ENCODE assay signal across 1 cellular context in the genomic region with DNA sequence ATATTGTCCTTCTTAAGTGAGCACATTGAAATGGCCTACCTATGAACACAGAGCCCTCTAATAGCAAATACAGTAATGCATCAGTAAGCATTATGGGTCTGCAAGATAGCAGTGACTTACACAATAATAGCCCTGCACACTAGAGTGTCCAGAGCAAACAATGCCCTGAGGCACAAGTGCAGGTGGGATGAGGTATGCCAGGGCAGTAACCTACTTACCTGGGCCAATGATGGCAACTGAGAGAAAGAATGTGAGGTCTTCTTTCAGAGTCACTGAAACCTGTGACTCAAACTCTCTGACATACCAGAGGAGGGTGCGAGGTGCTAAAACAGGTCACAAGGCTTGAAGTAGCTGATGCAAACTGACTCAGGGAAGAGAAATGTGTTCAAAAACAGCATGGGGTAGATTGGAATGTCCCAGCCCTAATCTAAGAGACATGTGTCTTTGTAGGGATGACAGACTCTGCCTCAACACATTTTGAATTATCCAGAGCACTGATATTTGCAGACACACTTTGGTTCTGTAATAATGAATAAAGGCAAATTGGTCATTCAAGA.
TF ChIP-seq lines count a peak whose summit lies in the region.

No MANE protein-coding gene starts in this region.

TF ChIP-seq in K562, 482 proteins besides CTCF, POLR2A, EP300 and RAD21 (continued from another document and continues in another):
- TF ChIP-seq, protein P1, sequence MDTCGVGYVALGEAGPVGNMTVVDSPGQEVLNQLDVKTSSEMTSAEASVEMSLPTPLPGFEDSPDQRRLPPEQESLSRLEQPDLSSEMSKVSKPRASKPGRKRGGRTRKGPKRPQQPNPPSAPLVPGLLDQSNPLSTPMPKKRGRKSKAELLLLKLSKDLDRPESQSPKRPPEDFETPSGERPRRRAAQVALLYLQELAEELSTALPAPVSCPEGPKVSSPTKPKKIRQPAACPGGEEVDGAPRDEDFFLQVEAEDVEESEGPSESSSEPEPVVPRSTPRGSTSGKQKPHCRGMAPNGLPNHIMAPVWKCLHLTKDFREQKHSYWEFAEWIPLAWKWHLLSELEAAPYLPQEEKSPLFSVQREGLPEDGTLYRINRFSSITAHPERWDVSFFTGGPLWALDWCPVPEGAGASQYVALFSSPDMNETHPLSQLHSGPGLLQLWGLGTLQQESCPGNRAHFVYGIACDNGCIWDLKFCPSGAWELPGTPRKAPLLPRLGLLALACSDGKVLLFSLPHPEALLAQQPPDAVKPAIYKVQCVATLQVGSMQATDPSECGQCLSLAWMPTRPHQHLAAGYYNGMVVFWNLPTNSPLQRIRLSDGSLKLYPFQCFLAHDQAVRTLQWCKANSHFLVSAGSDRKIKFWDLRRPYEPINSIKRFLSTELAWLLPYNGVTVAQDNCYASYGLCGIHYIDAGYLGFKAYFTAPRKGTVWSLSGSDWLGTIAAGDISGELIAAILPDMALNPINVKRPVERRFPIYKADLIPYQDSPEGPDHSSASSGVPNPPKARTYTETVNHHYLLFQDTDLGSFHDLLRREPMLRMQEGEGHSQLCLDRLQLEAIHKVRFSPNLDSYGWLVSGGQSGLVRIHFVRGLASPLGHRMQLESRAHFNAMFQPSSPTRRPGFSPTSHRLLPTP (IDR thresholded peaks at IDR 0.05; ENCODE audit: borderline replicate concordance, extremely low read depth, insufficient read length) = no peak
- no peak for TF ChIP-seq POLR2AphosphoS2 (IDR thresholded peaks at IDR 0.05; ENCODE audit: low read length)
- TF ChIP-seq HDAC6 (IDR thresholded peaks at IDR 0.05; ENCODE audit: low read depth, low read length) = no peak
- no peak for TF ChIP-seq PRMT5 (CRISPR knock-in tag; IDR thresholded peaks at IDR 0.05)
- no peak for TF ChIP-seq TAF9B (IDR thresholded peaks at IDR 0.05; ENCODE audit: partially characterized antibody)
- TF ChIP-seq, protein P2, sequence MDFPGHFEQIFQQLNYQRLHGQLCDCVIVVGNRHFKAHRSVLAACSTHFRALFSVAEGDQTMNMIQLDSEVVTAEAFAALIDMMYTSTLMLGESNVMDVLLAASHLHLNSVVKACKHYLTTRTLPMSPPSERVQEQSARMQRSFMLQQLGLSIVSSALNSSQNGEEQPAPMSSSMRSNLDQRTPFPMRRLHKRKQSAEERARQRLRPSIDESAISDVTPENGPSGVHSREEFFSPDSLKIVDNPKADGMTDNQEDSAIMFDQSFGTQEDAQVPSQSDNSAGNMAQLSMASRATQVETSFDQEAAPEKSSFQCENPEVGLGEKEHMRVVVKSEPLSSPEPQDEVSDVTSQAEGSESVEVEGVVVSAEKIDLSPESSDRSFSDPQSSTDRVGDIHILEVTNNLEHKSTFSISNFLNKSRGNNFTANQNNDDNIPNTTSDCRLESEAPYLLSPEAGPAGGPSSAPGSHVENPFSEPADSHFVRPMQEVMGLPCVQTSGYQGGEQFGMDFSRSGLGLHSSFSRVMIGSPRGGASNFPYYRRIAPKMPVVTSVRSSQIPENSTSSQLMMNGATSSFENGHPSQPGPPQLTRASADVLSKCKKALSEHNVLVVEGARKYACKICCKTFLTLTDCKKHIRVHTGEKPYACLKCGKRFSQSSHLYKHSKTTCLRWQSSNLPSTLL (IDR thresholded peaks at IDR 0.05) = no peak
- TF ChIP-seq, protein P3, sequence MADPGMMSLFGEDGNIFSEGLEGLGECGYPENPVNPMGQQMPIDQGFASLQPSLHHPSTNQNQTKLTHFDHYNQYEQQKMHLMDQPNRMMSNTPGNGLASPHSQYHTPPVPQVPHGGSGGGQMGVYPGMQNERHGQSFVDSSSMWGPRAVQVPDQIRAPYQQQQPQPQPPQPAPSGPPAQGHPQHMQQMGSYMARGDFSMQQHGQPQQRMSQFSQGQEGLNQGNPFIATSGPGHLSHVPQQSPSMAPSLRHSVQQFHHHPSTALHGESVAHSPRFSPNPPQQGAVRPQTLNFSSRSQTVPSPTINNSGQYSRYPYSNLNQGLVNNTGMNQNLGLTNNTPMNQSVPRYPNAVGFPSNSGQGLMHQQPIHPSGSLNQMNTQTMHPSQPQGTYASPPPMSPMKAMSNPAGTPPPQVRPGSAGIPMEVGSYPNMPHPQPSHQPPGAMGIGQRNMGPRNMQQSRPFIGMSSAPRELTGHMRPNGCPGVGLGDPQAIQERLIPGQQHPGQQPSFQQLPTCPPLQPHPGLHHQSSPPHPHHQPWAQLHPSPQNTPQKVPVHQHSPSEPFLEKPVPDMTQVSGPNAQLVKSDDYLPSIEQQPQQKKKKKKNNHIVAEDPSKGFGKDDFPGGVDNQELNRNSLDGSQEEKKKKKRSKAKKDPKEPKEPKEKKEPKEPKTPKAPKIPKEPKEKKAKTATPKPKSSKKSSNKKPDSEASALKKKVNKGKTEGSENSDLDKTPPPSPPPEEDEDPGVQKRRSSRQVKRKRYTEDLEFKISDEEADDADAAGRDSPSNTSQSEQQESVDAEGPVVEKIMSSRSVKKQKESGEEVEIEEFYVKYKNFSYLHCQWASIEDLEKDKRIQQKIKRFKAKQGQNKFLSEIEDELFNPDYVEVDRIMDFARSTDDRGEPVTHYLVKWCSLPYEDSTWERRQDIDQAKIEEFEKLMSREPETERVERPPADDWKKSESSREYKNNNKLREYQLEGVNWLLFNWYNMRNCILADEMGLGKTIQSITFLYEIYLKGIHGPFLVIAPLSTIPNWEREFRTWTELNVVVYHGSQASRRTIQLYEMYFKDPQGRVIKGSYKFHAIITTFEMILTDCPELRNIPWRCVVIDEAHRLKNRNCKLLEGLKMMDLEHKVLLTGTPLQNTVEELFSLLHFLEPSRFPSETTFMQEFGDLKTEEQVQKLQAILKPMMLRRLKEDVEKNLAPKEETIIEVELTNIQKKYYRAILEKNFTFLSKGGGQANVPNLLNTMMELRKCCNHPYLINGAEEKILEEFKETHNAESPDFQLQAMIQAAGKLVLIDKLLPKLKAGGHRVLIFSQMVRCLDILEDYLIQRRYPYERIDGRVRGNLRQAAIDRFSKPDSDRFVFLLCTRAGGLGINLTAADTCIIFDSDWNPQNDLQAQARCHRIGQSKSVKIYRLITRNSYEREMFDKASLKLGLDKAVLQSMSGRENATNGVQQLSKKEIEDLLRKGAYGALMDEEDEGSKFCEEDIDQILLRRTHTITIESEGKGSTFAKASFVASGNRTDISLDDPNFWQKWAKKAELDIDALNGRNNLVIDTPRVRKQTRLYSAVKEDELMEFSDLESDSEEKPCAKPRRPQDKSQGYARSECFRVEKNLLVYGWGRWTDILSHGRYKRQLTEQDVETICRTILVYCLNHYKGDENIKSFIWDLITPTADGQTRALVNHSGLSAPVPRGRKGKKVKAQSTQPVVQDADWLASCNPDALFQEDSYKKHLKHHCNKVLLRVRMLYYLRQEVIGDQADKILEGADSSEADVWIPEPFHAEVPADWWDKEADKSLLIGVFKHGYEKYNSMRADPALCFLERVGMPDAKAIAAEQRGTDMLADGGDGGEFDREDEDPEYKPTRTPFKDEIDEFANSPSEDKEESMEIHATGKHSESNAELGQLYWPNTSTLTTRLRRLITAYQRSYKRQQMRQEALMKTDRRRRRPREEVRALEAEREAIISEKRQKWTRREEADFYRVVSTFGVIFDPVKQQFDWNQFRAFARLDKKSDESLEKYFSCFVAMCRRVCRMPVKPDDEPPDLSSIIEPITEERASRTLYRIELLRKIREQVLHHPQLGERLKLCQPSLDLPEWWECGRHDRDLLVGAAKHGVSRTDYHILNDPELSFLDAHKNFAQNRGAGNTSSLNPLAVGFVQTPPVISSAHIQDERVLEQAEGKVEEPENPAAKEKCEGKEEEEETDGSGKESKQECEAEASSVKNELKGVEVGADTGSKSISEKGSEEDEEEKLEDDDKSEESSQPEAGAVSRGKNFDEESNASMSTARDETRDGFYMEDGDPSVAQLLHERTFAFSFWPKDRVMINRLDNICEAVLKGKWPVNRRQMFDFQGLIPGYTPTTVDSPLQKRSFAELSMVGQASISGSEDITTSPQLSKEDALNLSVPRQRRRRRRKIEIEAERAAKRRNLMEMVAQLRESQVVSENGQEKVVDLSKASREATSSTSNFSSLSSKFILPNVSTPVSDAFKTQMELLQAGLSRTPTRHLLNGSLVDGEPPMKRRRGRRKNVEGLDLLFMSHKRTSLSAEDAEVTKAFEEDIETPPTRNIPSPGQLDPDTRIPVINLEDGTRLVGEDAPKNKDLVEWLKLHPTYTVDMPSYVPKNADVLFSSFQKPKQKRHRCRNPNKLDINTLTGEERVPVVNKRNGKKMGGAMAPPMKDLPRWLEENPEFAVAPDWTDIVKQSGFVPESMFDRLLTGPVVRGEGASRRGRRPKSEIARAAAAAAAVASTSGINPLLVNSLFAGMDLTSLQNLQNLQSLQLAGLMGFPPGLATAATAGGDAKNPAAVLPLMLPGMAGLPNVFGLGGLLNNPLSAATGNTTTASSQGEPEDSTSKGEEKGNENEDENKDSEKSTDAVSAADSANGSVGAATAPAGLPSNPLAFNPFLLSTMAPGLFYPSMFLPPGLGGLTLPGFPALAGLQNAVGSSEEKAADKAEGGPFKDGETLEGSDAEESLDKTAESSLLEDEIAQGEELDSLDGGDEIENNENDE (IDR thresholded peaks at IDR 0.05; ENCODE audit: low read depth, low read length) = no peak
- TF ChIP-seq, protein P4, sequence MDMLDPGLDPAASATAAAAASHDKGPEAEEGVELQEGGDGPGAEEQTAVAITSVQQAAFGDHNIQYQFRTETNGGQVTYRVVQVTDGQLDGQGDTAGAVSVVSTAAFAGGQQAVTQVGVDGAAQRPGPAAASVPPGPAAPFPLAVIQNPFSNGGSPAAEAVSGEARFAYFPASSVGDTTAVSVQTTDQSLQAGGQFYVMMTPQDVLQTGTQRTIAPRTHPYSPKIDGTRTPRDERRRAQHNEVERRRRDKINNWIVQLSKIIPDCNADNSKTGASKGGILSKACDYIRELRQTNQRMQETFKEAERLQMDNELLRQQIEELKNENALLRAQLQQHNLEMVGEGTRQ (CRISPR knock-in tag; IDR thresholded peaks at IDR 0.05) = no peak
- TF ChIP-seq, protein P5, sequence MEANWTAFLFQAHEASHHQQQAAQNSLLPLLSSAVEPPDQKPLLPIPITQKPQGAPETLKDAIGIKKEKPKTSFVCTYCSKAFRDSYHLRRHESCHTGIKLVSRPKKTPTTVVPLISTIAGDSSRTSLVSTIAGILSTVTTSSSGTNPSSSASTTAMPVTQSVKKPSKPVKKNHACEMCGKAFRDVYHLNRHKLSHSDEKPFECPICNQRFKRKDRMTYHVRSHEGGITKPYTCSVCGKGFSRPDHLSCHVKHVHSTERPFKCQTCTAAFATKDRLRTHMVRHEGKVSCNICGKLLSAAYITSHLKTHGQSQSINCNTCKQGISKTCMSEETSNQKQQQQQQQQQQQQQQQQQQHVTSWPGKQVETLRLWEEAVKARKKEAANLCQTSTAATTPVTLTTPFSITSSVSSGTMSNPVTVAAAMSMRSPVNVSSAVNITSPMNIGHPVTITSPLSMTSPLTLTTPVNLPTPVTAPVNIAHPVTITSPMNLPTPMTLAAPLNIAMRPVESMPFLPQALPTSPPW (CRISPR knock-in tag; IDR thresholded peaks at IDR 0.05) = no peak
- peak; percentile 66; the same call in 1 of the 2 replicates for TF ChIP-seq ZSCAN32 (CRISPR knock-in tag; IDR thresholded peaks at IDR 0.05)
- no peak for TF ChIP-seq SP1 (CRISPR knock-in tag; IDR thresholded peaks at IDR 0.05)
- TF ChIP-seq C11orf30 (IDR thresholded peaks at IDR 0.05; ENCODE audit: low read depth) = 0 out of 2 replicates have a peak, but pooled peaks have one; percentile 3
- no peak for TF ChIP-seq POLR3G (IDR thresholded peaks at IDR 0.05; ENCODE audit: extremely low read depth, insufficient read length, insufficient replicate concordance)
- TF ChIP-seq ZC3H8 (IDR thresholded peaks at IDR 0.05) = no peak
- TF ChIP-seq RFX5 (IDR thresholded peaks at IDR 0.05; ENCODE audit: low read depth, low read length) = no peak
- no peak for TF ChIP-seq MTA2 (IDR thresholded peaks at IDR 0.05; ENCODE audit: low read depth)
- peak; percentile 74; the same call in 1 of the 2 replicates for TF ChIP-seq ZNF175 (CRISPR knock-in tag; IDR thresholded peaks at IDR 0.05; ENCODE audit: low read depth)
- TF ChIP-seq CEBPB (tag; IDR thresholded peaks at IDR 0.05) = peak; percentile 30; the same call in 1 of the 2 replicates
- TF ChIP-seq, protein P6, sequence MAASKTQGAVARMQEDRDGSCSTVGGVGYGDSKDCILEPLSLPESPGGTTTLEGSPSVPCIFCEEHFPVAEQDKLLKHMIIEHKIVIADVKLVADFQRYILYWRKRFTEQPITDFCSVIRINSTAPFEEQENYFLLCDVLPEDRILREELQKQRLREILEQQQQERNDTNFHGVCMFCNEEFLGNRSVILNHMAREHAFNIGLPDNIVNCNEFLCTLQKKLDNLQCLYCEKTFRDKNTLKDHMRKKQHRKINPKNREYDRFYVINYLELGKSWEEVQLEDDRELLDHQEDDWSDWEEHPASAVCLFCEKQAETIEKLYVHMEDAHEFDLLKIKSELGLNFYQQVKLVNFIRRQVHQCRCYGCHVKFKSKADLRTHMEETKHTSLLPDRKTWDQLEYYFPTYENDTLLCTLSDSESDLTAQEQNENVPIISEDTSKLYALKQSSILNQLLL (CRISPR knock-in tag; IDR thresholded peaks at IDR 0.05; ENCODE audit: borderline replicate concordance) = no peak
- peak; percentile 93 for TF ChIP-seq CEBPG (CRISPR knock-in tag; IDR thresholded peaks at IDR 0.05)
- TF ChIP-seq CEBPG (tag; conservative IDR thresholded peaks at IDR 0.05 in 1 of 2, IDR thresholded peaks at IDR 0.05 in 1 of 2) = peak; percentile 84 to 97
- TF ChIP-seq, protein P7, sequence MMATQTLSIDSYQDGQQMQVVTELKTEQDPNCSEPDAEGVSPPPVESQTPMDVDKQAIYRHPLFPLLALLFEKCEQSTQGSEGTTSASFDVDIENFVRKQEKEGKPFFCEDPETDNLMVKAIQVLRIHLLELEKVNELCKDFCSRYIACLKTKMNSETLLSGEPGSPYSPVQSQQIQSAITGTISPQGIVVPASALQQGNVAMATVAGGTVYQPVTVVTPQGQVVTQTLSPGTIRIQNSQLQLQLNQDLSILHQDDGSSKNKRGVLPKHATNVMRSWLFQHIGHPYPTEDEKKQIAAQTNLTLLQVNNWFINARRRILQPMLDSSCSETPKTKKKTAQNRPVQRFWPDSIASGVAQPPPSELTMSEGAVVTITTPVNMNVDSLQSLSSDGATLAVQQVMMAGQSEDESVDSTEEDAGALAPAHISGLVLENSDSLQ (IDR thresholded peaks at IDR 0.05) = peak; percentile 10; the same call in 1 of the 2 replicates
- no peak for TF ChIP-seq NCOA6 (IDR thresholded peaks at IDR 0.05)
- no peak for TF ChIP-seq ZBED1 (IDR thresholded peaks at IDR 0.05)
- TF ChIP-seq, protein P8, sequence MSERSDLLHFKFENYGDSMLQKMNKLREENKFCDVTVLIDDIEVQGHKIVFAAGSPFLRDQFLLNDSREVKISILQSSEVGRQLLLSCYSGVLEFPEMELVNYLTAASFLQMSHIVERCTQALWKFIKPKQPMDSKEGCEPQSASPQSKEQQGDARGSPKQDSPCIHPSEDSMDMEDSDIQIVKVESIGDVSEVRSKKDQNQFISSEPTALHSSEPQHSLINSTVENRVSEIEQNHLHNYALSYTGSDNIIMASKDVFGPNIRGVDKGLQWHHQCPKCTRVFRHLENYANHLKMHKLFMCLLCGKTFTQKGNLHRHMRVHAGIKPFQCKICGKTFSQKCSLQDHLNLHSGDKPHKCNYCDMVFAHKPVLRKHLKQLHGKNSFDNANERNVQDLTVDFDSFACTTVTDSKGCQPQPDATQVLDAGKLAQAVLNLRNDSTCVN (CRISPR knock-in tag; IDR thresholded peaks at IDR 0.05) = no peak
- TF ChIP-seq MIER1 (IDR thresholded peaks at IDR 0.05; ENCODE audit: low read depth) = no peak
- no peak for TF ChIP-seq EGR1 (conservative IDR thresholded peaks at IDR 0.05)
- no peak for TF ChIP-seq SIN3B (IDR thresholded peaks at IDR 0.05; ENCODE audit: low read depth)
- TF ChIP-seq SIX5 (IDR thresholded peaks at IDR 0.05; ENCODE audit: borderline replicate concordance in 1 of 2, insufficient read depth in 1 of 2, low read depth in 1 of 2, low read length in 2 of 2) = no peak
